ENCODE assay signal across 8 cellular contexts in the genomic region with DNA sequence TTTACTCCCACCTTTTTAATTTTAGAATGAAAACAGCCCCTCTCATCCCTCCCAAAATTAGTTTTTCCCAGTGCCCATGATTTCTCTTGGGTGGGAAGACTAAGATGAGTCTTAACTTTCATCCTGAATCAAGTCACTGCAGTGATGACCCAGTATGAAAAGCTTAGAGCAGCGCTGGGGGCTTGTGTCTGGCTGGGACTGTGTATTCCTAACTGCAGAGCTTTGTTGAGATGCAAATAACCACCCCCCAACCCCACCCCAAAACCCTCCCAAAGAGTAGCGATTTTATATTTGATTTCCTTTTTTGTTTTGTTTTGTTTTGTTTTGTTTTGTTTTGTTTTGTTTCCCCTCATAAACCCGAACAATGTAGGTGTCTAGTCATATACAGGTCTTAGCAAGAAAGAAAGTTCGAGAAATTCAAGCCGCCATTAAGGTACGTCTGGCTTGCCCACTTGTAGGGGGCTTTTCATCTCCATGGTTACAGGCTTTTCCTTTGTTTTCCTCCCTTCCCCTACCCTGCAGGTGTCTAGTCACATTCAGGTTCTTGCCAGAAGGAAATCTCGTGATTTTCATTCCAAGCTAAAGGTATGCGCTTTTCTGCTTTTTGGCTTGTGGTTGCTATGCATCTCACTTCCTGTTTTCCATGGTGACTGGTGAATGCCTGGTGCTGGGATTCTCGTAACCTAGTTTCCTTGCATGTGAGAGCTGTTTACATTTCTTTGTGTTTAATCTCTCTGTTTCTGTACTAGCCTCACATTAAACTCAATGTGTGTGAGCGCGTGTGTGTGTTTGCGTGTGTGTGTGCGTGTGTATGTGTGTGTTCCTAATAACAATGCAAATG.
A peak's percentile ranks its signal among the peaks of the same experiment; 100 is the strongest.
DNase-seq lines count a peak whose midpoint lies in the region; ATAC-seq, FAIRE-seq and TF ChIP-seq lines count a peak whose summit lies in the region.
"Had no signal": no experiment of that assay in that cellular context is flagged by ENCODE, and none has a peak within 500 bp of the region (broad histone marks: within the 10 kb centered on the region; RNA-seq: fewer than 3 reads in every experiment).

No MANE protein-coding gene starts in this region.

- H3K79me2 ChIP-seq in hepatocyte, result peaks cover 68% of the 10 kb centered on the region

- TF ChIP-seq CTCF in RWPE2 (IDR thresholded peaks at IDR 0.05; ENCODE audit: poor library complexity, severe bottlenecking) (no peak), hepatocyte (IDR thresholded peaks at IDR 0.05; ENCODE audit: poor library complexity) (no peak), stomach (IDR thresholded peaks at IDR 0.05) (no peak)

- peak overlapping the region; percentile 29 for H3K4me2 ChIP-seq in hepatocyte

- H3K9me3 ChIP-seq in RWPE2 (ENCODE audit: severe bottlenecking) (no peaks in the 10 kb centered on the region), hepatocyte (ENCODE audit: low read depth) (no peaks in the 10 kb centered on the region), stomach (no peaks in the 10 kb centered on the region)

- 28% methylated on average over 13 of the region's 13 CpGs for WGBS in hepatocyte (ENCODE audit: low lambda C conversion rate, missing lambda C conversion rate)
- WGBS in stomach, 5 donors, result 27 to 40% (median 34%) methylated on average over 13 of the region's 13 CpGs

- intact Hi-C loops in stomach (cut with DNase I; ENCODE audit: low total_unique reads), result no loop called here

- H3K36me3 ChIP-seq in RWPE2 (ENCODE audit: low read depth) (peaks cover 14% of the 10 kb centered on the region; the same call in 1 of the 2 replicates), hepatocyte (replicated peaks; ENCODE audit: insufficient read depth, low read depth) (no peaks in the 10 kb centered on the region), stomach (no peaks in the 10 kb centered on the region)

- TF ChIP-seq POLR2A in stomach (IDR thresholded peaks at IDR 0.05) (no peak), GM18505 (IDR thresholded peaks at IDR 0.05; ENCODE audit: borderline replicate concordance, extremely low read depth, insufficient read depth, insufficient read length) (no peak)

- DNase-seq in HTR-8/SVneo (ENCODE audit: insufficient read length, low spot score) (peak; percentile 20), RWPE2 (ENCODE audit: low spot score) (no peak), hepatocyte (ENCODE audit: low spot score) (peak; percentile 79), stomach (peak; percentile 52), T-helper 9 cell (no peak)
- DNase-seq: right cardiac atrium had no signal

- FAIRE-seq in HTR-8/SVneo (lab: Jason Lieb, UNC), result peak; percentile 85

- H3K27me3 ChIP-seq in RWPE2 (ENCODE audit: insufficient read depth, poor library complexity, severe bottlenecking), result no peaks in the 10 kb centered on the region
- no peaks in the 10 kb centered on the region for H3K27me3 ChIP-seq in hepatocyte
- H3K27me3 ChIP-seq in stomach, result no peaks in the 10 kb centered on the region

- no peaks in the 10 kb centered on the region for H3K9me2 ChIP-seq in hepatocyte (replicated peaks; ENCODE audit: insufficient read depth)

- no peak overlapping the region for H2AFZ ChIP-seq in hepatocyte

- H3K27ac ChIP-seq in RWPE2 (ENCODE audit: poor library complexity, severe bottlenecking), result no peak overlapping the region
- peak overlapping the region; percentile 84 for H3K27ac ChIP-seq in hepatocyte
- peak overlapping the region in 4 of 5 donors; percentile 57 to 72 (median 69) for H3K27ac ChIP-seq in stomach

- no peak for TF ChIP-seq EP300 in stomach (IDR thresholded peaks at IDR 0.05)

- H4K20me1 ChIP-seq in hepatocyte (ENCODE audit: insufficient read depth, poor library complexity, severe bottlenecking), result no peaks in the 10 kb centered on the region

- H3K4me1 ChIP-seq in RWPE2 (ENCODE audit: insufficient read depth, poor library complexity, severe bottlenecking) (peaks cover 6% of the 10 kb centered on the region), hepatocyte (ENCODE audit: insufficient read depth) (peaks cover 36% of the 10 kb centered on the region), stomach (peaks cover 16 to 71% (median 44%) of the 10 kb centered on the region in 4 donors)

- ATAC-seq in RWPE2 (ENCODE audit: low read depth) (0 out of 3 replicates have a peak, but pooled peaks have one; percentile 17), GM21825 (IDR thresholded peaks at IDR 0.05; ENCODE audit: unreplicated experiment) (no peak), GM18505 (IDR thresholded peaks at IDR 0.05; ENCODE audit: unreplicated experiment) (no peak)

- no peak overlapping the region for H3K4me3 ChIP-seq in RWPE2 (ENCODE audit: severe bottlenecking)
- no peak overlapping the region for H3K4me3 ChIP-seq in hepatocyte
- no peak overlapping the region for H3K4me3 ChIP-seq in stomach

Comparison
In these comparisons a context has a peak if more than half of its experiments do, and no peak if none do; other contexts are left out.
1. DNase-seq: peak in HTR-8/SVneo (single experiment), hepatocyte (single experiment) and stomach (single experiment); none in RWPE2 (single experiment) and T-helper 9 cell (single experiment).